1 cellular context compared by ENCODE assay signal in the genomic region with DNA sequence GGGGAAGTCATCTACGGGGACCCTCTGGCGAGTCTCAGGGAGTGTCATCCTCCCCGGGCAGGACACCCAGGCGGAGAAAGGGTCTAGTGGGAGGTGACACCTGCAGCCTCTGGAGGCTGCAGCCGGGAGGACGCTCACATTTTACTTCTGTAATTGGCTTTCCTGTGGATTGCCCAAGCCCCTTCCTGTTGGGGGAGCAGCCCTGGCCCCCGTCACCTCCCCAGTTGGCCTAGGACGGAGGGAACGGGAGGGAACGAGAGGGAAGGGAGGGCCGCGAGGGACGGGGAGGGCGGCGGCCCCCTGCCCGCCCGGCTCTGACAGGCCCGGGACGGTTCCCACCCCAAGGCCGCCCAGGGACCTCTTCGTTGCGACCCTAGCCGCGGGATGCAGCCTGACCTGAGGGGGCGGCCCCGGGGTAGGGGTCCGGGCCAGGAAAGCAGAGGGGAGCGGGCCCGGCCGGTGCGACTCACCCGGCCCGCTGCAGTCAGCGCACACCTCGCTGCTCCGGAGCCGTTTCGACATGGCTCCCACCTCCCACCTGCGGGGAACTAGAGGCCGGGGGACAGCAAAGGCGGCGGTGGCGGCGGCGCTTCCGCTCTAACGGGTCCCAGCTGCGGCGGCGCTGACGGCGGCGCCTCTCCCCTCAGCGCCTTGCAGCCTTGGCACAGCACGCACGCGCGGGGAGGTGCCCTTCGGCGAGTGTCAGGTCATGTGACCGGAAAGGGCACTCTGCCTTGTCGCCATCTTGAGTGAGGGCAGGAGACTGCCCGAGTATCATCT.
TF ChIP-seq lines count a peak whose summit lies in the region.

Gene GIT2, minus strand, starts transcription at position 666 of the 780 bp plus-strand sequence. Its CDS starts 144 bp downstream, at position 522.

TF ChIP-seq in HEK293, 187 proteins besides CTCF, POLR2A, EP300 and RAD21 (continued from another document and continues in another):
- TF ChIP-seq ZNF704 (tag by site-specific recombination; IDR thresholded peaks at IDR 0.05) (no peak), SP2 (tag by site-specific recombination; IDR thresholded peaks at IDR 0.05) (peak; percentile 50), SP7 (tag by site-specific recombination; IDR thresholded peaks at IDR 0.05) (peak; percentile 69), PATZ1 (tag by site-specific recombination; IDR thresholded peaks at IDR 0.05) (peak; percentile 86), ZNF24 (tag by site-specific recombination; IDR thresholded peaks at IDR 0.05) (no peak), ZNF518A (tag by site-specific recombination; conservative IDR thresholded peaks at IDR 0.05; ENCODE audit: low read depth) (peak; percentile 94; the same call in 1 of the 2 replicates), ZBTB26 (tag by site-specific recombination; optimal IDR thresholded peaks at IDR 0.05) (peak; percentile 63), ZNF366 (tag by site-specific recombination; conservative IDR thresholded peaks at IDR 0.05) (0 out of 2 replicates have a peak, but pooled peaks have one; percentile 23), KLF1 (tag by site-specific recombination; IDR thresholded peaks at IDR 0.05) (peak; percentile 33; the same call in 1 of the 2 replicates), SALL2 (tag by site-specific recombination; IDR thresholded peaks at IDR 0.05; ENCODE audit: borderline replicate concordance) (no peak), ZBTB17 (tag by site-specific recombination; IDR thresholded peaks at IDR 0.05) (peak; percentile 61), KLF8 (tag by site-specific recombination; IDR thresholded peaks at IDR 0.05) (peak; percentile 45), ZNF629 (tag by site-specific recombination; IDR thresholded peaks at IDR 0.05) (peak; percentile 37; the same call in 1 of the 2 replicates), ZNF48 (tag by site-specific recombination; IDR thresholded peaks at IDR 0.05) (no peak), ZNF2 (tag by site-specific recombination; IDR thresholded peaks at IDR 0.05) (peak; percentile 66; the same call in 1 of the 2 replicates), ZNF121 (tag by site-specific recombination; IDR thresholded peaks at IDR 0.05) (peak; percentile 26; the same call in 1 of the 2 replicates), KLF16 (tag by site-specific recombination; IDR thresholded peaks at IDR 0.05) (peak; percentile 89), ZBTB8A (tag by site-specific recombination; IDR thresholded peaks at IDR 0.05) (peak; percentile 50; the same call in 1 of the 2 replicates), ZNF707 (tag by site-specific recombination; IDR thresholded peaks at IDR 0.05) (no peak), ZXDB (tag by site-specific recombination; IDR thresholded peaks at IDR 0.05) (peak; percentile 64), ZFP69B (tag by site-specific recombination; IDR thresholded peaks at IDR 0.05) (0 out of 2 replicates have a peak, but pooled peaks have one; percentile 19), ZNF138 (tag by site-specific recombination; IDR thresholded peaks at IDR 0.05; ENCODE audit: borderline replicate concordance) (no peak), ZBTB48 (tag by site-specific recombination; IDR thresholded peaks at IDR 0.05) (peak; percentile 94; the same call in 1 of the 2 replicates), YY1 (tag by site-specific recombination; IDR thresholded peaks at IDR 0.05) (peak; percentile 96), ZNF76 (tag by site-specific recombination; IDR thresholded peaks at IDR 0.05; ENCODE audit: borderline replicate concordance, low read depth) (peak; percentile 80; the same call in 1 of the 2 replicates)
- TF ChIP-seq, protein P1, sequence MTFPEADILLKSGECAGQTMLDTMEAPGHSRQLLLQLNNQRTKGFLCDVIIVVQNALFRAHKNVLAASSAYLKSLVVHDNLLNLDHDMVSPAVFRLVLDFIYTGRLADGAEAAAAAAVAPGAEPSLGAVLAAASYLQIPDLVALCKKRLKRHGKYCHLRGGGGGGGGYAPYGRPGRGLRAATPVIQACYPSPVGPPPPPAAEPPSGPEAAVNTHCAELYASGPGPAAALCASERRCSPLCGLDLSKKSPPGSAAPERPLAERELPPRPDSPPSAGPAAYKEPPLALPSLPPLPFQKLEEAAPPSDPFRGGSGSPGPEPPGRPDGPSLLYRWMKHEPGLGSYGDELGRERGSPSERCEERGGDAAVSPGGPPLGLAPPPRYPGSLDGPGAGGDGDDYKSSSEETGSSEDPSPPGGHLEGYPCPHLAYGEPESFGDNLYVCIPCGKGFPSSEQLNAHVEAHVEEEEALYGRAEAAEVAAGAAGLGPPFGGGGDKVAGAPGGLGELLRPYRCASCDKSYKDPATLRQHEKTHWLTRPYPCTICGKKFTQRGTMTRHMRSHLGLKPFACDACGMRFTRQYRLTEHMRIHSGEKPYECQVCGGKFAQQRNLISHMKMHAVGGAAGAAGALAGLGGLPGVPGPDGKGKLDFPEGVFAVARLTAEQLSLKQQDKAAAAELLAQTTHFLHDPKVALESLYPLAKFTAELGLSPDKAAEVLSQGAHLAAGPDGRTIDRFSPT (tag by site-specific recombination; IDR thresholded peaks at IDR 0.05) = peak; percentile 97
- TF ChIP-seq, protein P2, sequence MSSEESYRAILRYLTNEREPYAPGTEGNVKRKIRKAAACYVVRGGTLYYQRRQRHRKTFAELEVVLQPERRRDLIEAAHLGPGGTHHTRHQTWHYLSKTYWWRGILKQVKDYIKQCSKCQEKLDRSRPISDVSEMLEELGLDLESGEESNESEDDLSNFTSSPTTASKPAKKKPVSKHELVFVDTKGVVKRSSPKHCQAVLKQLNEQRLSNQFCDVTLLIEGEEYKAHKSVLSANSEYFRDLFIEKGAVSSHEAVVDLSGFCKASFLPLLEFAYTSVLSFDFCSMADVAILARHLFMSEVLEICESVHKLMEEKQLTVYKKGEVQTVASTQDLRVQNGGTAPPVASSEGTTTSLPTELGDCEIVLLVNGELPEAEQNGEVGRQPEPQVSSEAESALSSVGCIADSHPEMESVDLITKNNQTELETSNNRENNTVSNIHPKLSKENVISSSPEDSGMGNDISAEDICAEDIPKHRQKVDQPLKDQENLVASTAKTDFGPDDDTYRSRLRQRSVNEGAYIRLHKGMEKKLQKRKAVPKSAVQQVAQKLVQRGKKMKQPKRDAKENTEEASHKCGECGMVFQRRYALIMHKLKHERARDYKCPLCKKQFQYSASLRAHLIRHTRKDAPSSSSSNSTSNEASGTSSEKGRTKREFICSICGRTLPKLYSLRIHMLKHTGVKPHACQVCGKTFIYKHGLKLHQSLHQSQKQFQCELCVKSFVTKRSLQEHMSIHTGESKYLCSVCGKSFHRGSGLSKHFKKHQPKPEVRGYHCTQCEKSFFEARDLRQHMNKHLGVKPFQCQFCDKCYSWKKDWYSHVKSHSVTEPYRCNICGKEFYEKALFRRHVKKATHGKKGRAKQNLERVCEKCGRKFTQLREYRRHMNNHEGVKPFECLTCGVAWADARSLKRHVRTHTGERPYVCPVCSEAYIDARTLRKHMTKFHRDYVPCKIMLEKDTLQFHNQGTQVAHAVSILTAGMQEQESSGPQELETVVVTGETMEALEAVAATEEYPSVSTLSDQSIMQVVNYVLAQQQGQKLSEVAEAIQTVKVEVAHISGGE (tag by site-specific recombination; conservative IDR thresholded peaks at IDR 0.05; ENCODE audit: low read depth) = peak; percentile 98
- TF ChIP-seq, protein P3, sequence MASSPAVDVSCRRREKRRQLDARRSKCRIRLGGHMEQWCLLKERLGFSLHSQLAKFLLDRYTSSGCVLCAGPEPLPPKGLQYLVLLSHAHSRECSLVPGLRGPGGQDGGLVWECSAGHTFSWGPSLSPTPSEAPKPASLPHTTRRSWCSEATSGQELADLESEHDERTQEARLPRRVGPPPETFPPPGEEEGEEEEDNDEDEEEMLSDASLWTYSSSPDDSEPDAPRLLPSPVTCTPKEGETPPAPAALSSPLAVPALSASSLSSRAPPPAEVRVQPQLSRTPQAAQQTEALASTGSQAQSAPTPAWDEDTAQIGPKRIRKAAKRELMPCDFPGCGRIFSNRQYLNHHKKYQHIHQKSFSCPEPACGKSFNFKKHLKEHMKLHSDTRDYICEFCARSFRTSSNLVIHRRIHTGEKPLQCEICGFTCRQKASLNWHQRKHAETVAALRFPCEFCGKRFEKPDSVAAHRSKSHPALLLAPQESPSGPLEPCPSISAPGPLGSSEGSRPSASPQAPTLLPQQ (tag by site-specific recombination; IDR thresholded peaks at IDR 0.05) = peak; percentile 77; the same call in 1 of the 2 replicates
- TF ChIP-seq, protein P4, sequence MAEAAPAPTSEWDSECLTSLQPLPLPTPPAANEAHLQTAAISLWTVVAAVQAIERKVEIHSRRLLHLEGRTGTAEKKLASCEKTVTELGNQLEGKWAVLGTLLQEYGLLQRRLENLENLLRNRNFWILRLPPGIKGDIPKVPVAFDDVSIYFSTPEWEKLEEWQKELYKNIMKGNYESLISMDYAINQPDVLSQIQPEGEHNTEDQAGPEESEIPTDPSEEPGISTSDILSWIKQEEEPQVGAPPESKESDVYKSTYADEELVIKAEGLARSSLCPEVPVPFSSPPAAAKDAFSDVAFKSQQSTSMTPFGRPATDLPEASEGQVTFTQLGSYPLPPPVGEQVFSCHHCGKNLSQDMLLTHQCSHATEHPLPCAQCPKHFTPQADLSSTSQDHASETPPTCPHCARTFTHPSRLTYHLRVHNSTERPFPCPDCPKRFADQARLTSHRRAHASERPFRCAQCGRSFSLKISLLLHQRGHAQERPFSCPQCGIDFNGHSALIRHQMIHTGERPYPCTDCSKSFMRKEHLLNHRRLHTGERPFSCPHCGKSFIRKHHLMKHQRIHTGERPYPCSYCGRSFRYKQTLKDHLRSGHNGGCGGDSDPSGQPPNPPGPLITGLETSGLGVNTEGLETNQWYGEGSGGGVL (tag by site-specific recombination; IDR thresholded peaks at IDR 0.05) = peak; percentile 80
